ENCODE assay signal across 13 cellular contexts in the genomic region with DNA sequence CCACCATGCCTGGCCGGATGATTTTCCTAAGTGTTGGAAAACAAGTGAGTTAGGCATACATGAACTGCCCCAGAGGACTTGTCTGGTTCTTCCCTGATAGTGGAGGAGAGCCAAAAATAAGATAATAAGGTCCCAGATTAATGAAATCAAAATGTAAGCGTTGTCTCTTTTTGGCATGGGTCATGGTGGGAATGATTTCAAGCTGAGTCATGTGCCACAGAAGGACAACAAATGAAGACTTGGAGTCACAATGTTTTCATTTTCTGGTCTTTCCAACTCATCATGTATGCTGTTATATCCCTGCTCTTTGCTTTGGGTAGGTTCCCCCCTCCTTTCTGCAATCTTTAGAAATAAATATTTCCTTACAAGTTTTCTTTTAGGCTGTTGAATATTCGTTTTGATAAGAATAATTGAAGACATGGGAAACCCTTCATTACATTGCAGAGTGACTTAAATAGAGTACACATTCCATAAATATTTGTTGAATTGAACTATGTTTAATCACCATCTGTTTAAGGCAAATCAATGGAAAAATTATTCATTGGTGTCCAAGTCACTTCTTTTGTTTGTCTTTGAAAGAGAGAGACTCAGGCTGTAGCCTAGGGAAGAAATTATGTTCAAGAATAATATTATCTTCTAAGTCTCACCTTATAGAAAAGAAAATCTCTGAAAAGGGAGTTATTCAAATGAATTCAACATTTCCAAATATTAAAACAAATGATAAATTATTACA.
A peak's percentile ranks its signal among the peaks of the same experiment; 100 is the strongest.
DNase-seq lines count a peak whose midpoint lies in the region; ATAC-seq, FAIRE-seq and TF ChIP-seq lines count a peak whose summit lies in the region.
"Had no signal": no experiment of that assay in that cellular context is flagged by ENCODE, and none has a peak within 500 bp of the region (broad histone marks: within the 10 kb centered on the region; RNA-seq: fewer than 3 reads in every experiment).

No MANE protein-coding gene starts in this region.

- peak overlapping the region; percentile 47 for H3K9ac ChIP-seq in endothelial cell of umbilical vein (replicated peaks; ENCODE audit: extremely low read depth, insufficient read depth, low read length)

- dilution Hi-C loops in endothelial cell of umbilical vein (cut with MboI; ENCODE audit: extremely low pct_ligation_motif_present, low sequenced_read_pairs) = no loop called here

- peak; percentile 79 for FAIRE-seq in endothelial cell of umbilical vein (lab: Jason Lieb, UNC)

- no TSS peak for BruUV-seq in endothelial cell of umbilical vein (replicated peaks; lab: Mats Ljungman, UMichigan)

- H3K27me3 ChIP-seq in endothelial cell of umbilical vein (ENCODE audit: control insufficient read depth in 2 of 2, insufficient read depth in 2 of 2, low read length in 2 of 2) (no peaks in the 10 kb centered on the region), osteoblast (ENCODE audit: insufficient read depth, low read length) (no peaks in the 10 kb centered on the region)

- H2AFZ ChIP-seq in endothelial cell of umbilical vein (ENCODE audit: low read depth, low read length) (no peak overlapping the region), osteoblast (ENCODE audit: low read length) (no peak overlapping the region)

- no peaks in the 10 kb centered on the region for H3K36me3 ChIP-seq in endothelial cell of umbilical vein (ENCODE audit: control insufficient read depth in 2 of 2, extremely low read depth in 1 of 2, insufficient read depth in 2 of 2, low read length in 2 of 2)
- H3K36me3 ChIP-seq in osteoblast (ENCODE audit: insufficient read depth, low read length) = no peaks in the 10 kb centered on the region

- CTCF ChIA-PET in endothelial cell of umbilical vein (lab: Charles Lee) (interaction anchor here (0.7 kb wide), 1 partner anchor 37 kb away, joined by 3 read pairs; no protein-coding TSS in a partner anchor), HEK293T (lab: Yijun Ruan, JAX) (no interaction called here)

- no peak overlapping the region for H3K4me3 ChIP-seq in endothelial cell of umbilical vein (replicated peaks in 1 of 3; ENCODE audit: insufficient read depth in 1 of 3, low read depth in 1 of 3, low read length in 3 of 3)
- no peak overlapping the region for H3K4me3 ChIP-seq in osteoblast (ENCODE audit: insufficient read depth, low read length)

- no peak for TF ChIP-seq CTCF in endothelial cell of umbilical vein (IDR thresholded peaks at IDR 0.05; ENCODE audit: extremely low read depth in 1 of 2, insufficient read depth in 1 of 2, low read depth in 1 of 2, low read length in 2 of 2)
- no peak for TF ChIP-seq CTCF in osteoblast (IDR thresholded peaks at IDR 0.05; ENCODE audit: extremely low read depth, low read depth, low read length)

- H3K4me1 ChIP-seq in endothelial cell of umbilical vein (ENCODE audit: control insufficient read depth, extremely low read depth, insufficient read depth, low read length) (peaks cover 23% of the 10 kb centered on the region), osteoblast (ENCODE audit: insufficient read depth, low read length) (peaks cover 26% of the 10 kb centered on the region)

- no peak for ATAC-seq in HG02885 (IDR thresholded peaks at IDR 0.05; ENCODE audit: poor library complexity, unreplicated experiment)
- ATAC-seq: stimulated activated naive B cell treated with anti-CD40 and anti-IgM and Interleukin-4, amounts not matched to agents 10 μg/mL and 1 μg/mL and 100 μg/mL, for 72 hours had no signal

- peak overlapping the region; percentile 64 for H3K27ac ChIP-seq in endothelial cell of umbilical vein (ENCODE audit: insufficient read depth, low read depth, low read length)
- peak overlapping the region; percentile 63 for H3K27ac ChIP-seq in osteoblast (ENCODE audit: low read depth, low read length)

- peak; percentile 97 for DNase-seq in EL
- peak; percentile 11 for DNase-seq in NCI-H69 (lab: John Stamatoyannopoulos, UW)
- DNase-seq in endothelial cell of umbilical vein (ENCODE audit: low read depth, low spot score) = peak; percentile 77
- DNase-seq in osteoblast (ENCODE audit: insufficient read length, low spot score, missing footprints) = no peak
- no peak for DNase-seq in anterior cingulate cortex (lab: John Stamatoyannopoulos, UW)
- no peak for DNase-seq in NCI-H2227 (lab: John Stamatoyannopoulos, UW; ENCODE audit: unreplicated experiment)
- DNase-seq in HEK293T (ENCODE audit: extremely low spot score) = no peak
- DNase-seq: activated CD4-positive, alpha-beta T cell treated with anti-CD3 and anti-CD28 coated beads, Interleukin-2, amount 50 U/mL, for 4 hours; activated naive CD4-positive, alpha-beta T cell treated with anti-CD3 and anti-CD28 coated beads, Interleukin-2, amount 10 ng/mL, durations not matched to agents 7 days and 5 days; MM.1S; NCI-H526; stimulated activated naive B cell treated with anti-CD40 and anti-IgM and Interleukin-4, amounts not matched to agents 10 μg/mL and 1 μg/mL and 100 μg/mL, for 72 hours had no signal

- no peak for TF ChIP-seq POLR2A in endothelial cell of umbilical vein (IDR thresholded peaks at IDR 0.05; ENCODE audit: low read depth, low read length)

- intact Hi-C loops in endothelial cell of umbilical vein (cut with micrococcal nuclease) = loop anchor here (1.0 to 10.0 kb wide), 6 partner anchors 8 to 1774 kb away; no protein-coding TSS in a partner anchor

- H4K20me1 ChIP-seq in endothelial cell of umbilical vein (replicated peaks; ENCODE audit: control insufficient read depth, extremely low read depth, insufficient read depth, low read length) (no peaks in the 10 kb centered on the region), osteoblast (ENCODE audit: insufficient read depth, low read length) (no peaks in the 10 kb centered on the region)

- no peaks in the 10 kb centered on the region for H3K9me3 ChIP-seq in endothelial cell of umbilical vein (replicated peaks; ENCODE audit: control insufficient read depth, insufficient read depth, low read length)
- no peaks in the 10 kb centered on the region for H3K9me3 ChIP-seq in osteoblast (ENCODE audit: low read depth, low read length)

- no peaks in the 10 kb centered on the region for H3K79me2 ChIP-seq in endothelial cell of umbilical vein (ENCODE audit: control insufficient read depth, insufficient read depth, low read length)
- H3K79me2 ChIP-seq in osteoblast (ENCODE audit: insufficient read depth, low read length) = no peaks in the 10 kb centered on the region

- POLR2A ChIA-PET in endothelial cell of umbilical vein (lab: Charles Lee) (no interaction called here), HEK293T (lab: Yijun Ruan, JAX) (no interaction called here)

- H3K9me1 ChIP-seq in endothelial cell of umbilical vein (replicated peaks; ENCODE audit: control insufficient read depth, extremely low read depth, insufficient read depth, low read length) = no peaks in the 10 kb centered on the region

- H3K4me2 ChIP-seq in endothelial cell of umbilical vein (ENCODE audit: insufficient read depth, low read length) = peak overlapping the region; percentile 47
- peak overlapping the region; percentile 18 for H3K4me2 ChIP-seq in osteoblast (ENCODE audit: insufficient read depth, low read length)

TF ChIP-seq in endothelial cell of umbilical vein, 7 proteins besides CTCF, POLR2A, EP300 and RAD21:
- TF ChIP-seq, protein P1, sequence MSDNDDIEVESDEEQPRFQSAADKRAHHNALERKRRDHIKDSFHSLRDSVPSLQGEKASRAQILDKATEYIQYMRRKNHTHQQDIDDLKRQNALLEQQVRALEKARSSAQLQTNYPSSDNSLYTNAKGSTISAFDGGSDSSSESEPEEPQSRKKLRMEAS (IDR thresholded peaks at IDR 0.05; ENCODE audit: insufficient read depth, insufficient read length) = no peak
- TF ChIP-seq GATA2 (IDR thresholded peaks at IDR 0.05; ENCODE audit: insufficient read depth, insufficient read length, low read depth, low read length) (peak; percentile 17), POLR2AphosphoS5 (IDR thresholded peaks at IDR 0.05; ENCODE audit: insufficient read depth, low read depth, low read length) (peak; percentile 19), EZH2 (IDR thresholded peaks at IDR 0.05; ENCODE audit: borderline replicate concordance, low read depth, low read length, severe bottlenecking) (no peak), JUN (IDR thresholded peaks at IDR 0.05; ENCODE audit: borderline replicate concordance, insufficient read depth, insufficient read length, low read depth) (peak; percentile 11), MYC (IDR thresholded peaks at IDR 0.05; ENCODE audit: low read depth, low read length) (no peak), FOS (IDR thresholded peaks at IDR 0.05; ENCODE audit: borderline replicate concordance, insufficient read depth, low read length) (peak; percentile 61)

TF ChIP-seq in HEK293T, 16 proteins besides CTCF, POLR2A, EP300 and RAD21:
- no peak for TF ChIP-seq SP1 (IDR thresholded peaks at IDR 0.05)
- no peak for TF ChIP-seq TARDBP (IDR thresholded peaks at IDR 0.05)
- no peak for TF ChIP-seq HDGF (IDR thresholded peaks at IDR 0.05; ENCODE audit: borderline replicate concordance)
- TF ChIP-seq L3MBTL2 (conservative IDR thresholded peaks at IDR 0.05) = no peak
- no peak for TF ChIP-seq ARNT (IDR thresholded peaks at IDR 0.05)
- TF ChIP-seq BHLHE40 (IDR thresholded peaks at IDR 0.05; ENCODE audit: borderline replicate concordance) = no peak
- no peak for TF ChIP-seq FOXK2 (IDR thresholded peaks at IDR 0.05)
- no peak for TF ChIP-seq ELF4 (IDR thresholded peaks at IDR 0.05)
- TF ChIP-seq SUZ12 (IDR thresholded peaks at IDR 0.05) = no peak
- no peak for TF ChIP-seq NFRKB (IDR thresholded peaks at IDR 0.05)
- no peak for TF ChIP-seq ZNF384 (IDR thresholded peaks at IDR 0.05)
- no peak for TF ChIP-seq FOXA1 (IDR thresholded peaks at IDR 0.05)
- no peak for TF ChIP-seq FOXM1 (IDR thresholded peaks at IDR 0.05; ENCODE audit: borderline replicate concordance)
- TF ChIP-seq LEF1 (IDR thresholded peaks at IDR 0.05; ENCODE audit: borderline replicate concordance) = no peak
- no peak for TF ChIP-seq CTBP1 (IDR thresholded peaks at IDR 0.05; ENCODE audit: borderline replicate concordance)
- TF ChIP-seq, protein P2, sequence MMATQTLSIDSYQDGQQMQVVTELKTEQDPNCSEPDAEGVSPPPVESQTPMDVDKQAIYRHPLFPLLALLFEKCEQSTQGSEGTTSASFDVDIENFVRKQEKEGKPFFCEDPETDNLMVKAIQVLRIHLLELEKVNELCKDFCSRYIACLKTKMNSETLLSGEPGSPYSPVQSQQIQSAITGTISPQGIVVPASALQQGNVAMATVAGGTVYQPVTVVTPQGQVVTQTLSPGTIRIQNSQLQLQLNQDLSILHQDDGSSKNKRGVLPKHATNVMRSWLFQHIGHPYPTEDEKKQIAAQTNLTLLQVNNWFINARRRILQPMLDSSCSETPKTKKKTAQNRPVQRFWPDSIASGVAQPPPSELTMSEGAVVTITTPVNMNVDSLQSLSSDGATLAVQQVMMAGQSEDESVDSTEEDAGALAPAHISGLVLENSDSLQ (IDR thresholded peaks at IDR 0.05) = no peak

Comparison
In these comparisons a context has a peak if more than half of its experiments do, and no peak if none do; other contexts are left out.
1. DNase-seq: peak in EL (single experiment), NCI-H69 (single experiment) and endothelial cell of umbilical vein (single experiment); none in osteoblast (single experiment), anterior cingulate cortex (0 of 58), NCI-H2227 (single experiment) and HEK293T (single experiment).